In the genomic region with DNA sequence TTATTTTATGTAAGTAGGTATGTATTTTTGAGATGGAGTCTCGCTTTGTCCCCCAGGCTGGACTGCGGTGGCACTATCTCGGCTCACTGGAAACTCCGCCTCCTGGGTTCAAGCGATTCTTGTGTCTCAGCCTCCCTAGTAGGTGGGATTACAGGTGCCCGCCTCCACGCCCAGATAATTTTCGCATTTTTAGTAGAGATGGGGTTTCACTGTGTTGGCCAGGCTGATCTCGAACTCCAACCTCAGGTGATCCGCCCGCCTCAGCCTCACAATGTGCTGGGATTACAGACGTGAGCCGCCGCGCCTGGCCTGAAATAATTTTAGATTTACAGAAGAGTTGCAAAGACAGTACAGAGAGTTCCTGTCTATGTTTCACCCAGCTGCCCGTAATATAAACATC, we compare ENCODE assay signal across 21 cellular contexts. TPM values are rescaled to one million over a fixed set of nuclear protein-coding genes. Genes with fewer than 3 reads are reported as not detected.
DNase-seq lines count a peak whose midpoint lies in the region; ATAC-seq and TF ChIP-seq lines count a peak whose summit lies in the region.
"Had no signal": no experiment of that assay in that cellular context is flagged by ENCODE, and none has a peak within 500 bp of the region (broad histone marks: within the 10 kb centered on the region; RNA-seq: fewer than 3 reads in every experiment).

No MANE protein-coding gene starts in this region.

- no peak overlapping the region for H3K4me3 ChIP-seq in trophoblast cell (ENCODE audit: low read depth, low read length)
- H3K4me3 ChIP-seq: Peyer's patch, SJSA1 had no signal

- no peak for DNase-seq in activated CD4-positive, alpha-beta memory T cell treated with anti-CD3 and anti-CD28 coated beads for 36 hours
- DNase-seq in activated CD4-positive, alpha-beta memory T cell treated with anti-CD3 and anti-CD28 coated beads, Interleukin-2, amount 10 ng/mL, durations not matched to agents 7 days and 5 days = no peak
- DNase-seq in Calu3 (no peak), amniotic epithelial cell (ENCODE audit: low read depth) (peak; percentile 13), trophoblast cell (no peak), 8988T (no peak)
- DNase-seq in stimulated activated CD8-positive, alpha-beta memory T cell treated with anti-CD3 and anti-CD28 coated beads, Interleukin-4, amount 100 ng/mL, for 48 hours = no peak
- DNase-seq: CD8-positive, alpha-beta memory T cell; GOT3; HCEC 1CT; NCI-H1105; NCI-H1694; NCI-H2081; NCI-H2171 treated with DMSO at 0.1 percent for 48 hours; NCI-H524 treated with DMSO at 0.1 percent for 48 hours; Peyer's patch had no signal

- peak overlapping the region; percentile 25 for H3K27ac Mint-ChIP-seq in activated CD4-positive, alpha-beta memory T cell treated with anti-CD3 and anti-CD28 coated beads for 36 hours
- no peak overlapping the region for H3K27ac Mint-ChIP-seq in activated CD4-positive, alpha-beta memory T cell treated with anti-CD3 and anti-CD28 coated beads, Interleukin-2, amount 10 ng/mL, durations not matched to agents 7 days and 5 days
- peak overlapping the region; percentile 61 for H3K27ac Mint-ChIP-seq in Calu3 (ENCODE audit: unreplicated experiment)
- H3K27ac Mint-ChIP-seq: IgD-negative memory B cell had no signal

- H2AK5ac ChIP-seq in trophoblast cell (ENCODE audit: low read length) = peak overlapping the region; percentile 67

- peaks cover 4% of the 10 kb centered on the region for H3K9me3 Mint-ChIP-seq in activated CD4-positive, alpha-beta memory T cell treated with anti-CD3 and anti-CD28 coated beads for 36 hours
- no peaks in the 10 kb centered on the region for H3K9me3 Mint-ChIP-seq in activated CD4-positive, alpha-beta memory T cell treated with anti-CD3 and anti-CD28 coated beads, Interleukin-2, amount 10 ng/mL, durations not matched to agents 7 days and 5 days
- no peaks in the 10 kb centered on the region for H3K9me3 Mint-ChIP-seq in Calu3 (ENCODE audit: low read depth, unreplicated experiment)
- H3K9me3 Mint-ChIP-seq: CD8-positive, alpha-beta memory T cell; IgD-negative memory B cell had no signal

- no CpG with 5 or more reads among the region's 16 CpGs for WGBS in trophoblast cell (ENCODE audit: extremely low coverage, insufficient coverage, insufficient read length)

- H3K27me3 ChIP-seq in trophoblast cell (ENCODE audit: insufficient read depth, low read length) = no peaks in the 10 kb centered on the region
- H3K27me3 ChIP-seq: Peyer's patch, SJSA1 had no signal

- H3K36me3 ChIP-seq in trophoblast cell (ENCODE audit: control insufficient read depth in 1 of 2, insufficient read depth in 2 of 2, low read length in 2 of 2) = peaks cover 10 to 17% of the 10 kb centered on the region in 2 experiments
- H3K36me3 ChIP-seq: Peyer's patch had no signal

- H3K4me1 Mint-ChIP-seq in activated CD4-positive, alpha-beta memory T cell treated with anti-CD3 and anti-CD28 coated beads for 36 hours (ENCODE audit: low read depth) = peaks cover 25% of the 10 kb centered on the region
- peaks cover 31% of the 10 kb centered on the region for H3K4me1 Mint-ChIP-seq in activated CD4-positive, alpha-beta memory T cell treated with anti-CD3 and anti-CD28 coated beads, Interleukin-2, amount 10 ng/mL, durations not matched to agents 7 days and 5 days
- H3K4me1 Mint-ChIP-seq in Calu3 (ENCODE audit: low read depth, unreplicated experiment) = peaks cover 17% of the 10 kb centered on the region

- H3K4me2 ChIP-seq in trophoblast cell (ENCODE audit: low read length) = no peak overlapping the region

- intact Hi-C loops in activated CD4-positive, alpha-beta memory T cell treated with anti-CD3 and anti-CD28 coated beads for 36 hours (cut with micrococcal nuclease) = no loop called here
- intact Hi-C loops in Calu3 (cut with micrococcal nuclease; ENCODE audit: unreplicated experiment) = no loop called here

- peaks cover 26% of the 10 kb centered on the region for H3K36me3 Mint-ChIP-seq in activated CD4-positive, alpha-beta memory T cell treated with anti-CD3 and anti-CD28 coated beads for 36 hours
- H3K36me3 Mint-ChIP-seq in activated CD4-positive, alpha-beta memory T cell treated with anti-CD3 and anti-CD28 coated beads, Interleukin-2, amount 10 ng/mL, durations not matched to agents 7 days and 5 days (ENCODE audit: low read depth) = peaks cover 29% of the 10 kb centered on the region
- H3K36me3 Mint-ChIP-seq in Calu3 (ENCODE audit: insufficient read depth, unreplicated experiment) = peaks cover 86% of the 10 kb centered on the region

- peaks cover 9 to 10% of the 10 kb centered on the region in 2 experiments for H3K4me1 ChIP-seq in trophoblast cell (ENCODE audit: control insufficient read depth in 1 of 2, insufficient read depth in 2 of 2, low read length in 2 of 2)
- H3K4me1 ChIP-seq: Peyer's patch had no signal

- TF ChIP-seq CTCF in Calu3 (IDR thresholded peaks at IDR 0.05; ENCODE audit: unreplicated experiment) = no peak

- peaks cover 9% of the 10 kb centered on the region for H3K79me1 ChIP-seq in trophoblast cell (ENCODE audit: low read length)

- H3K79me2 ChIP-seq in trophoblast cell (ENCODE audit: control insufficient read depth, insufficient read depth, low read length, poor library complexity) = no peaks in the 10 kb centered on the region

- H4K91ac ChIP-seq in trophoblast cell (ENCODE audit: low read depth, low read length) = peak overlapping the region; percentile 74

- H3K27me3 Mint-ChIP-seq in activated CD4-positive, alpha-beta memory T cell treated with anti-CD3 and anti-CD28 coated beads for 36 hours = no peaks in the 10 kb centered on the region
- H3K27me3 Mint-ChIP-seq in activated CD4-positive, alpha-beta memory T cell treated with anti-CD3 and anti-CD28 coated beads, Interleukin-2, amount 10 ng/mL, durations not matched to agents 7 days and 5 days = no peaks in the 10 kb centered on the region
- H3K27me3 Mint-ChIP-seq in Calu3 (ENCODE audit: unreplicated experiment) = no peaks in the 10 kb centered on the region
- H3K27me3 Mint-ChIP-seq: CD8-positive, alpha-beta memory T cell; IgD-negative memory B cell had no signal

- no peak for ATAC-seq in GM18858 (IDR thresholded peaks at IDR 0.05; ENCODE audit: unreplicated experiment)
- ATAC-seq: Right ventricle myocardium inferior had no signal

- POLR2A ChIA-PET in activated CD4-positive, alpha-beta memory T cell treated with anti-CD3 and anti-CD28 coated beads for 36 hours (lab: Charles Lee) = no interaction called here
- POLR2A ChIA-PET in activated CD4-positive, alpha-beta memory T cell treated with anti-CD3 and anti-CD28 coated beads, Interleukin-2, amount 10 ng/mL, durations not matched to agents 7 days and 5 days (lab: Charles Lee) = no interaction called here

- peak overlapping the region; percentile 77 for H2BK12ac ChIP-seq in trophoblast cell (ENCODE audit: low read length)

- no peak overlapping the region for H4K12ac ChIP-seq in trophoblast cell (ENCODE audit: low read depth, low read length)

- no peak overlapping the region for H3K23ac ChIP-seq in trophoblast cell (ENCODE audit: low read length)

- BruUV-seq in Calu3 (replicated peaks; lab: Mats Ljungman, UMichigan) = TSS peak; percentile 2

- no peak overlapping the region for H2AFZ ChIP-seq in trophoblast cell (ENCODE audit: insufficient read depth, low read length, poor library complexity)

- no peak overlapping the region for H3K18ac ChIP-seq in trophoblast cell (ENCODE audit: low read length)

- CTCF ChIA-PET in activated CD4-positive, alpha-beta memory T cell treated with anti-CD3 and anti-CD28 coated beads for 36 hours (lab: Charles Lee) = no interaction called here
- CTCF ChIA-PET in activated CD4-positive, alpha-beta memory T cell treated with anti-CD3 and anti-CD28 coated beads, Interleukin-2, amount 10 ng/mL, durations not matched to agents 7 days and 5 days (lab: Charles Lee) = no interaction called here
- CTCF ChIA-PET in Calu3 (lab: Charles Lee) = no interaction called here

- H2BK5ac ChIP-seq in trophoblast cell (ENCODE audit: low read depth, low read length, poor library complexity) = no peak overlapping the region

- no peak overlapping the region for H3K4me3 Mint-ChIP-seq in activated CD4-positive, alpha-beta memory T cell treated with anti-CD3 and anti-CD28 coated beads for 36 hours
- H3K4me3 Mint-ChIP-seq in activated CD4-positive, alpha-beta memory T cell treated with anti-CD3 and anti-CD28 coated beads, Interleukin-2, amount 10 ng/mL, durations not matched to agents 7 days and 5 days = no peak overlapping the region
- H3K4me3 Mint-ChIP-seq in Calu3 (ENCODE audit: low read depth, unreplicated experiment) = no peak overlapping the region
- H3K4me3 Mint-ChIP-seq: CD8-positive, alpha-beta memory T cell had no signal

- no peak overlapping the region for H3K27ac ChIP-seq in trophoblast cell (ENCODE audit: low read depth, low read length)
- H3K27ac ChIP-seq: C4-2B had no signal

- no peak overlapping the region for H3K9ac ChIP-seq in trophoblast cell (ENCODE audit: low read length)

- peak overlapping the region; percentile 66 for H2BK120ac ChIP-seq in trophoblast cell (ENCODE audit: insufficient read depth, low read length, poor library complexity)

- H3K9me3 ChIP-seq in trophoblast cell (ENCODE audit: insufficient read depth, low read depth, low read length) = no peaks in the 10 kb centered on the region
- H3K9me3 ChIP-seq: Peyer's patch, SJSA1 had no signal

- no peak overlapping the region for H4K8ac ChIP-seq in trophoblast cell (ENCODE audit: low read depth, low read length)

- peak overlapping the region; percentile 25 for H3K14ac ChIP-seq in trophoblast cell (ENCODE audit: low read length)

- no peak overlapping the region for H3K4ac ChIP-seq in trophoblast cell (ENCODE audit: low read depth, low read length)

RNA-seq across cellular contexts. Expression of a gene that starts 37.5 kb away (rescaled TPM):
- 10 to 100 TPM; 70.6 to 76.4 TPM for total RNA-seq in activated CD4-positive, alpha-beta memory T cell treated with anti-CD3 and anti-CD28 coated beads for 36 hours
- total RNA-seq in activated CD4-positive, alpha-beta memory T cell treated with anti-CD3 and anti-CD28 coated beads, Interleukin-2, amount 10 ng/mL, durations not matched to agents 7 days and 5 days = 10 to 100 TPM; 66.8 to 69.4 TPM
- 273 and 293 TPM in 2 replicates for total RNA-seq in Calu3 (2022)
- 45.0 and 46.4 TPM in 2 replicates for polyA plus RNA-seq in trophoblast cell (2013)
